22 cellular contexts compared by ENCODE assay signal in the genomic region with DNA sequence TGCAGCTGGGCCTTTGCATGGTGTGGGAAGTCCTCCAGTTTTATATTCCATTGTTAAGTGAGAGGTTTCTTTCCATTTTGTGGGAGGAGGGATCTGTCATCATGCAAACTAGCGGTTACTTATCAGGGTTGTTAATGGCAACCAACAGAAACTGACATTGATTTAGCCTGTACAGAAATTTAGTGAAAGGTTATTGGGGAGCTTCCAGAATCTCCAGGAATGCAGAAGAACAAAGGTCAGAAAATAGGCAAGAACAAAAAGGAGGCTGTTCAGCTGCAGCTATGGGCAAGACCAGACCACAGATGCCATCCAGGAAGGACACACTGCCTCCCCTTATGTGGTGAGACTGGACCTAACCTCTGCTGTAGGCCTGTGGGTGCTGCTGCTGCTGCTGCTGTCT.
A peak's percentile ranks its signal among the peaks of the same experiment; 100 is the strongest.
DNase-seq lines count a peak whose midpoint lies in the region; ATAC-seq and TF ChIP-seq lines count a peak whose summit lies in the region.
"Had no signal": no experiment of that assay in that cellular context is flagged by ENCODE, and none has a peak within 500 bp of the region (broad histone marks: within the 10 kb centered on the region; RNA-seq: fewer than 3 reads in every experiment).

No MANE protein-coding gene starts in this region.

- intact Hi-C loops in Right ventricle myocardium superior (cut with DNase I) (no loop called here), Right ventricle myocardium inferior (cut with DNase I) (no loop called here)

- DNase-seq in Right ventricle myocardium superior, result no peak
- DNase-seq in Right ventricle myocardium inferior (ENCODE audit: missing footprints), result no peak
- no peak for DNase-seq in left lobe of liver (ENCODE audit: low spot score)
- no peak for DNase-seq in progenitor cell of endocrine pancreas (ENCODE audit: low spot score, unreplicated experiment)
- DNase-seq in DMS53 treated with DMSO at 0.1 percent for 48 hours (lab: John Stamatoyannopoulos, UW; ENCODE audit: unreplicated experiment), result no peak
- no peak for DNase-seq in NCI-H524 treated with DMSO at 0.1 percent for 48 hours (lab: John Stamatoyannopoulos, UW)
- DNase-seq: 8988T; activated CD8-positive, alpha-beta memory T cell treated with anti-CD3 and anti-CD28 coated beads for 24 hours; activated effector memory CD4-positive, alpha-beta T cell treated with Interleukin-2 at 50 U/mL for 16 hours; aorta; H9; heart left ventricle; KBM-7; mesendoderm; NCI-H2029 treated with DMSO at 0.1 percent for 48 hours; small intestine; stomach; T-helper 17 cell; thyroid gland had no signal

- no peaks in the 10 kb centered on the region for H3K27me3 Mint-ChIP-seq in brain
- no peaks in the 10 kb centered on the region for H3K27me3 Mint-ChIP-seq in progenitor cell of endocrine pancreas
- H3K27me3 Mint-ChIP-seq: activated naive CD8-positive, alpha-beta T cell; T-helper 17 cell had no signal

- H3K9me3 Mint-ChIP-seq in brain (peaks cover 4 to 18% (median 8%) of the 10 kb centered on the region in 5 experiments), progenitor cell of endocrine pancreas (ENCODE audit: low read depth) (peaks cover 8% of the 10 kb centered on the region)

- H3K4me3 Mint-ChIP-seq in brain, result no peak overlapping the region
- H3K4me3 Mint-ChIP-seq in progenitor cell of endocrine pancreas (ENCODE audit: low read depth), result no peak overlapping the region
- H3K4me3 Mint-ChIP-seq: activated naive CD8-positive, alpha-beta T cell; H9; T-helper 17 cell had no signal

- H3K27ac Mint-ChIP-seq in brain (peak overlapping the region in 3 of 5 experiments; percentile 20 to 82 (median 51)), progenitor cell of endocrine pancreas (peak overlapping the region; percentile 33)
- H3K27ac Mint-ChIP-seq: activated naive CD8-positive, alpha-beta T cell; T-helper 17 cell had no signal

- H3K36me3 Mint-ChIP-seq in brain (peaks cover 58% of the 10 kb centered on the region), progenitor cell of endocrine pancreas (ENCODE audit: insufficient read depth) (peaks cover 15% of the 10 kb centered on the region)

- TF ChIP-seq CTCF in brain (conservative IDR thresholded peaks at IDR 0.05), result no peak
- TF ChIP-seq CTCF in progenitor cell of endocrine pancreas (IDR thresholded peaks at IDR 0.05; ENCODE audit: unreplicated experiment), result no peak

- H3K4me1 Mint-ChIP-seq in brain (peaks cover 10% of the 10 kb centered on the region), progenitor cell of endocrine pancreas (ENCODE audit: low read depth) (peaks cover 14% of the 10 kb centered on the region)
- H3K4me1 Mint-ChIP-seq: H9 had no signal

- ATAC-seq in Right ventricle myocardium superior (ENCODE audit: poor library complexity) (peak; percentile 16), Right ventricle myocardium inferior (no peak), left lobe of liver (peak; percentile 69), GM18858 (IDR thresholded peaks at IDR 0.05; ENCODE audit: unreplicated experiment) (no peak)
- ATAC-seq: T-helper 17 cell had no signal

Comparison
In these comparisons a context has a peak if more than half of its experiments do, and no peak if none do; other contexts are left out.
1. ATAC-seq: peak in Right ventricle myocardium superior (single experiment) and left lobe of liver (single experiment); none in Right ventricle myocardium inferior (single experiment) and GM18858 (single experiment).